ENCODE assay signal across 8 cellular contexts in the genomic region with DNA sequence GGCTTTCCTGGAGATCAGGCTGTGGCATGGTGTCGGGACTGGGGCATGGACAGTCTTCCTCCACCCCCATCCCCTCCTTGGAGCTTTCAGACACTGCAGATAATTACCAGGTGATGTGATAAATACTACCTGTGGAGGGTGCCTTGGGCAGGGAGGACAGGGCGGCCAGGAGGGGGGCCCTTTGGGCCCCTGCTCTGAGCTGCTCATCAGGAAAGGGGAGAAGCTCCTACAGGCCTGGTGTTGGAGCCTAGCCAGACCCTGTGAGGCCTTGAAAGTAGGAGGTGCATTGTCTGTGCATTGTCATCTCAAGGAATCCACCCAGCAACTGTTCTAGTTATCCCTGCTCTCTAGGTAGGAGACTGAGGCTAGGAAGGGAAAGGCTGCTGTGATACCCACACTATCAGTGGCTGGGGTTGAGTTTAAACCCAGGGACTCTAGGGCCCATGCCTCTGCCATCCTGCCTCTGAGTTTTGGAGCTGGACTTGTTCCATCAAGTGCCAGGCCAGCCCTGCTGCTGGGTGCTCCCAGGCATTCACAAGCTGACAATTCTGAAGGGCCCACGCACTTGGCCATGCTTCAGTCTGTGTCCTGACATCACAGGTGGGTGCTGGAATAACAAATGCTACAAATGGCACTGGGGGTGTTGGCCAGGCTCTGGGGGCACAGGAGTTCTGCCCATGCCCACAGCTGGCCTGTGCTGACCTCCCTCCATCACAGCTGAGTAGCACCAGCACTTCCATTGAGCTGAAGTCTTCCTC. TPM values are rescaled to one million over a fixed set of nuclear protein-coding genes. Genes with fewer than 3 reads are reported as not detected.
DNase-seq lines count a peak whose midpoint lies in the region; ATAC-seq, FAIRE-seq and TF ChIP-seq lines count a peak whose summit lies in the region.
"Not testable (repeated sequence)": the region's sequence is repeated elsewhere in the genome, so short reads cannot be mapped to it uniquely, and the experiment has no call there.
"Had no signal": no experiment of that assay in that cellular context is flagged by ENCODE, and none has a peak within 500 bp of the region (broad histone marks: within the 10 kb centered on the region; RNA-seq: fewer than 3 reads in every experiment).

No MANE protein-coding gene starts in this region.

- not testable (repeated sequence) for ATAC-seq in activated CD8-positive, alpha-beta memory T cell treated with anti-CD3 and anti-CD28 coated beads, Interleukin-2, amount 10 ng/mL, durations not matched to agents 7 days and 5 days

- intact Hi-C loops in breast epithelium (cut with DNase I; ENCODE audit: low total_unique reads); spleen (cut with DNase I; ENCODE audit: low total_unique reads): not testable (repeated sequence)

- H3K27ac ChIP-seq in breast epithelium (peak overlapping the region; percentile 33 to 38), spleen (peak overlapping the region in 1 of 8 donors; percentile 74)

- not testable (repeated sequence) for H3K9me3 Mint-ChIP-seq in activated CD8-positive, alpha-beta memory T cell treated with anti-CD3 and anti-CD28 coated beads, Interleukin-2, amount 10 ng/mL, durations not matched to agents 7 days and 5 days (ENCODE audit: low read depth); mesothelial cell of epicardium

- not testable (repeated sequence) for DNase-seq in GM12891 (ENCODE audit: insufficient read length, low spot score); activated CD8-positive, alpha-beta memory T cell treated with anti-CD3 and anti-CD28 coated beads, Interleukin-2, amount 10 ng/mL, durations not matched to agents 7 days and 5 days; breast epithelium (ENCODE audit: low spot score in 2 of 2); mesothelial cell of epicardium (ENCODE audit: low spot score in 2 of 2, unreplicated experiment in 2 of 2)
- DNase-seq in NCI-H69 (lab: John Stamatoyannopoulos, UW) (peak; percentile 48), fibroblast of pulmonary artery (ENCODE audit: low read depth) (peak; percentile 28), spleen (peak; percentile 39)

- H3K9me3 ChIP-seq in breast epithelium, spleen: not testable (repeated sequence)

- TF ChIP-seq CTCF in breast epithelium (IDR thresholded peaks at IDR 0.05); fibroblast of pulmonary artery (IDR thresholded peaks at IDR 0.05; ENCODE audit: low read length, missing control alignments); mesothelial cell of epicardium (IDR thresholded peaks at IDR 0.05; ENCODE audit: unreplicated experiment); spleen (IDR thresholded peaks at IDR 0.05 in 8 of 11, conservative IDR thresholded peaks at IDR 0.05 in 3 of 11): not testable (repeated sequence)

- WGBS in spleen, 5 donors: 94 to 98% (median 95%) methylated on average over 2 to 3 of the region's 3 CpGs

- H3K4me3 Mint-ChIP-seq in activated CD8-positive, alpha-beta memory T cell treated with anti-CD3 and anti-CD28 coated beads, Interleukin-2, amount 10 ng/mL, durations not matched to agents 7 days and 5 days; mesothelial cell of epicardium: not testable (repeated sequence)

- not testable (repeated sequence) for TF ChIP-seq POLR2A in GM12891 (IDR thresholded peaks at IDR 0.05; ENCODE audit: low read depth, low read length); breast epithelium (IDR thresholded peaks at IDR 0.05); spleen (IDR thresholded peaks at IDR 0.05)

- CTCF ChIA-PET in activated CD8-positive, alpha-beta memory T cell treated with anti-CD3 and anti-CD28 coated beads, Interleukin-2, amount 10 ng/mL, durations not matched to agents 7 days and 5 days (lab: Charles Lee): interaction anchor here (0.6 kb wide), 1 partner anchor 42 kb away, joined by 3 read pairs; no protein-coding TSS in a partner anchor

- H3K4me1 ChIP-seq in breast epithelium: not testable (repeated sequence)
- H3K4me1 ChIP-seq in spleen: peaks cover 5 to 40% (median 25%) of the 10 kb centered on the region in 6 donors

- H3K27ac Mint-ChIP-seq in activated CD8-positive, alpha-beta memory T cell treated with anti-CD3 and anti-CD28 coated beads, Interleukin-2, amount 10 ng/mL, durations not matched to agents 7 days and 5 days: peak overlapping the region; percentile 34
- H3K27ac Mint-ChIP-seq in mesothelial cell of epicardium: peak overlapping the region; percentile 6

- not testable (repeated sequence) for H3K36me3 Mint-ChIP-seq in activated CD8-positive, alpha-beta memory T cell treated with anti-CD3 and anti-CD28 coated beads, Interleukin-2, amount 10 ng/mL, durations not matched to agents 7 days and 5 days; mesothelial cell of epicardium

- peaks cover 39% of the 10 kb centered on the region for H3K4me1 Mint-ChIP-seq in activated CD8-positive, alpha-beta memory T cell treated with anti-CD3 and anti-CD28 coated beads, Interleukin-2, amount 10 ng/mL, durations not matched to agents 7 days and 5 days
- peaks cover 29% of the 10 kb centered on the region for H3K4me1 Mint-ChIP-seq in mesothelial cell of epicardium

- not testable (repeated sequence) for H3K27me3 ChIP-seq in breast epithelium; spleen (replicated peaks in 1 of 7)

- not testable (repeated sequence) for H3K27me3 Mint-ChIP-seq in activated CD8-positive, alpha-beta memory T cell treated with anti-CD3 and anti-CD28 coated beads, Interleukin-2, amount 10 ng/mL, durations not matched to agents 7 days and 5 days; mesothelial cell of epicardium (ENCODE audit: low read depth)

- not testable (repeated sequence) for H3K36me3 ChIP-seq in breast epithelium, spleen

- H3K4me3 ChIP-seq in breast epithelium; fibroblast of pulmonary artery (replicated peaks; ENCODE audit: low read depth, low read length); spleen: not testable (repeated sequence)

- peak; percentile 51 for FAIRE-seq in GM12891 (lab: Jason Lieb, UNC)

RNA-seq across cellular contexts. Expression of a gene that starts 2.9 kb away (rescaled TPM):
- polyA plus RNA-seq in GM12891 (2012; ENCODE audit: low read depth, missing spikeins): 36.6 TPM
- 10 to 100 TPM; 51.2 to 66.0 TPM for total RNA-seq in activated CD8-positive, alpha-beta memory T cell treated with anti-CD3 and anti-CD28 coated beads, Interleukin-2, amount 10 ng/mL, durations not matched to agents 7 days and 5 days
- total RNA-seq in breast epithelium (1 to 10 TPM; 3.4 to 8.5 (median 4.6) TPM), mesothelial cell of epicardium (16.1 to 18.2 TPM (median 17.5 TPM) in 3 replicates), spleen (10 to 100 TPM; 11.3 to 22.9 (median 18.4) TPM)
- polyA plus RNA-seq in spleen: 10 to 100 TPM; 10.9 to 27.2 (median 15.1) TPM

RNA-seq across cellular contexts. Expression of a gene that starts 7.3 kb away (rescaled TPM):
- 1.5 TPM for polyA plus RNA-seq in GM12891 (2012; ENCODE audit: low read depth, missing spikeins)
- total RNA-seq in activated CD8-positive, alpha-beta memory T cell treated with anti-CD3 and anti-CD28 coated beads, Interleukin-2, amount 10 ng/mL, durations not matched to agents 7 days and 5 days: 1 to 10 TPM; 1.6 to 2.1 TPM
- total RNA-seq in breast epithelium: 10 to 100 TPM; 10.7 to 23.1 (median 20.0) TPM
- total RNA-seq in mesothelial cell of epicardium: 28.7 to 32.5 TPM (median 30.8 TPM) in 3 replicates
- total RNA-seq in spleen: 1 to 10 TPM; 2.9 to 6.6 (median 5.3) TPM
- 1 to 10 TPM; 3.4 to 6.7 (median 6.4) TPM for polyA plus RNA-seq in spleen
- total RNA-seq: CD4-positive, CD25-positive, alpha-beta regulatory T cell had no signal

RNA-seq across cellular contexts. Expression of a gene that starts 44.3 kb away (rescaled TPM):
- 167 TPM for polyA plus RNA-seq in GM12891 (2012; ENCODE audit: low read depth, missing spikeins)
- total RNA-seq in activated CD8-positive, alpha-beta memory T cell treated with anti-CD3 and anti-CD28 coated beads, Interleukin-2, amount 10 ng/mL, durations not matched to agents 7 days and 5 days: 100 to 1,000 TPM; 132 to 139 TPM
- total RNA-seq in breast epithelium (100 to 1,000 TPM; 105 to 148 (median 124) TPM), mesothelial cell of epicardium (95.1 to 110 TPM (median 102 TPM) in 3 replicates), spleen (100 to 1,000 TPM in 2 of 7 donors, 10 to 100 TPM in 5; 52.0 to 142 (median 66.3) TPM)
- 100 to 1,000 TPM in 2 of 3 donors, 10 to 100 TPM in 1; 89.8 to 113 (median 113) TPM for polyA plus RNA-seq in spleen

RNA-seq across cellular contexts. Expression of a gene that starts 45.2 kb away (rescaled TPM):
- 60.7 TPM for polyA plus RNA-seq in GM12891 (2012; ENCODE audit: low read depth, missing spikeins)
- total RNA-seq in activated CD8-positive, alpha-beta memory T cell treated with anti-CD3 and anti-CD28 coated beads, Interleukin-2, amount 10 ng/mL, durations not matched to agents 7 days and 5 days: 100 to 1,000 TPM; 130 to 150 TPM
- total RNA-seq in breast epithelium (100 to 1,000 TPM in 1 of 3 donors, 10 to 100 TPM in 2; 89.6 to 177 (median 91.4) TPM), mesothelial cell of epicardium (79.4 to 83.6 TPM (median 83.2 TPM) in 3 replicates), spleen (100 to 1,000 TPM in 5 of 7 donors, 10 to 100 TPM in 2; 85.4 to 162 (median 112) TPM)
- polyA plus RNA-seq in spleen: 100 to 1,000 TPM in 2 of 3 donors, 10 to 100 TPM in 1; 82.6 to 108 (median 105) TPM
